In the genomic region with DNA sequence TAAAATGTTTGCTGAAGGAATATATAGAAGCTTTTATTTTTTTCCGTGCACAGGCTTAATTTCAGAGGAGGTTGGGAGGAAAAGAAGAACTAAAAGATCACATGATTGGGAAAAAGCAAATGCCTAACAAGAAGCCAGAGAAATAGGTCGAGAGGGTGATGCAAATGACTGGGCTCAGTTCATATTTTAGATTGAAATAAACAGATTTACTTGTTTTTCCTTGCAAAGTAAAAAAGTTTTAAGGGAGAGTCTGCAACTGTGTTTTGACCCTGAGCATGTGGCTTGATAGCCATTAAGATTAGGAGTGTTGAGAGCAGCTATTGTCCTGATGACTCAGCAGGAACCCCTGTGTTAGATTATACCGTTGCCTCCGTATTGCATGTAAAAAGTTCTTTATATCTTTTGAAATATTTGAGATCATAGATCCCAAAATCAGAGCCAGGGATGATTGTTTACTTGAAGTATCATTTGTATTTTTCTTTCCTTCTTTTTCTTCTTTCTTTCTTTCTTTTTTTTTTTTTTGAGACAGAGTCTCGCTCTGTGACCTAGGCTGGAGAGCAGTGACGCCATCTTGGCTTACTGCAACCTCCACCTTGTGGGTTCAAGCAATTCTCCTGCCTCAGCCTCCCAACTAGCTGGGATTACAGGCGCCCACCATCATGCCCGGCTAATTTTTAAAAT, we compare ENCODE assay signal across 13 cellular contexts. TPM values are rescaled to one million over a fixed set of nuclear protein-coding genes. Genes with fewer than 3 reads are reported as not detected.
A peak's percentile ranks its signal among the peaks of the same experiment; 100 is the strongest.
DNase-seq lines count a peak whose midpoint lies in the region; ATAC-seq, FAIRE-seq and TF ChIP-seq lines count a peak whose summit lies in the region.
"Had no signal": no experiment of that assay in that cellular context is flagged by ENCODE, and none has a peak within 500 bp of the region (broad histone marks: within the 10 kb centered on the region; RNA-seq: fewer than 3 reads in every experiment).

No MANE protein-coding gene starts in this region.

- no peak overlapping the region for H3K4ac ChIP-seq in IMR-90 (ENCODE audit: low read depth, low read length)

- H2BK15ac ChIP-seq in IMR-90 (ENCODE audit: low read depth, low read length), result no peak overlapping the region

- peak overlapping the region; percentile 46; the same call in 1 of the 2 replicates for H3K18ac ChIP-seq in IMR-90 (ENCODE audit: low read depth, low read length)

- no peak for FAIRE-seq in kidney (lab: Jason Lieb, UNC)
- FAIRE-seq: GM12878 had no signal

- no peaks in the 10 kb centered on the region for H3K36me3 ChIP-seq in A673 (ENCODE audit: insufficient read depth, low read length, poor library complexity, severe bottlenecking)
- H3K36me3 ChIP-seq in IMR-90 (ENCODE audit: control insufficient read depth, insufficient read depth, low read length), result no peaks in the 10 kb centered on the region; the same call in 1 of the 2 replicates
- no peaks in the 10 kb centered on the region for H3K36me3 ChIP-seq in right lobe of liver
- H3K36me3 ChIP-seq in kidney (ENCODE audit: control insufficient read depth in 1 of 2, insufficient read depth in 2 of 2, low read length in 2 of 2), result no peaks in the 10 kb centered on the region

- in situ Hi-C loops in IMR-90 (cut with MboI; ENCODE audit: low sequenced_read_pairs) (no loop called here), astrocyte of the spinal cord (cut with HindIII; ENCODE audit: low sequenced_read_pairs) (no loop called here)

- H3K56ac ChIP-seq in IMR-90 (ENCODE audit: extremely low read depth, insufficient read depth, low read length), result no peak overlapping the region

- peak; percentile 66 for DNase-seq in A673 (ENCODE audit: low spot score)
- peak; percentile 60 for DNase-seq in IMR-90
- DNase-seq in astrocyte of the spinal cord (ENCODE audit: low read depth, low spot score), result peak; percentile 68
- no peak for DNase-seq in right lobe of liver
- DNase-seq in activated effector memory CD4-positive, alpha-beta T cell treated with anti-CD3 and anti-CD28 coated beads, Interleukin-2, amount 50 U/mL, for 16 hours, result no peak
- no peak for DNase-seq in kidney
- DNase-seq: activated T-cell treated with anti-CD3 and anti-CD28 coated beads, Interleukin-2, amount 50 U/mL, for 24 hours; kidney glomerular epithelial cell; NCI-H2171 had no signal

- TF ChIP-seq POLR2A in IMR-90 (IDR thresholded peaks at IDR 0.05; ENCODE audit: low read depth, low read length), result no peak
- TF ChIP-seq POLR2A in right lobe of liver (IDR thresholded peaks at IDR 0.05), result no peak

- intact Hi-C loops in A673 (cut with micrococcal nuclease; ENCODE audit: unreplicated experiment) (no loop called here), IMR-90 (cut with micrococcal nuclease) (no loop called here), right lobe of liver (cut with DNase I) (no loop called here), kidney (cut with DNase I) (no loop called here)

- H3K4me3 ChIP-seq in A673 (ENCODE audit: low read depth, low read length, poor library complexity, severe bottlenecking) (no peak overlapping the region), IMR-90 (ENCODE audit: insufficient read depth, low read depth, low read length) (no peak overlapping the region), astrocyte of the spinal cord (ENCODE audit: low read depth, low read length) (no peak overlapping the region), right lobe of liver (no peak overlapping the region), kidney (ENCODE audit: low read length in 2 of 2) (no peak overlapping the region)
- H3K4me3 ChIP-seq: BLaER1, GM12878 had no signal

- no peak overlapping the region for H4K5ac ChIP-seq in IMR-90 (ENCODE audit: low read depth, low read length)

- no peak for TF ChIP-seq CTCF in A673 (conservative IDR thresholded peaks at IDR 0.05; ENCODE audit: low read depth, low read length)
- no peak for TF ChIP-seq CTCF in IMR-90 (conservative IDR thresholded peaks at IDR 0.05; ENCODE audit: low read depth, low read length)
- no peak for TF ChIP-seq CTCF in astrocyte of the spinal cord (IDR thresholded peaks at IDR 0.05; ENCODE audit: low read depth, low read length)
- TF ChIP-seq CTCF in right lobe of liver (IDR thresholded peaks at IDR 0.05), result no peak
- no peak for TF ChIP-seq CTCF in kidney (IDR thresholded peaks at IDR 0.05; ENCODE audit: borderline replicate concordance, extremely low read depth, insufficient read depth)

- no peak for ATAC-seq in IMR-90 (ENCODE audit: low read depth)
- peak; percentile 33 to 54 (median 52) for ATAC-seq in right lobe of liver
- ATAC-seq in GM18909 (IDR thresholded peaks at IDR 0.05; ENCODE audit: poor library complexity, unreplicated experiment), result no peak
- ATAC-seq in GM18873 (IDR thresholded peaks at IDR 0.05; ENCODE audit: low FRiP score, unreplicated experiment), result no peak
- ATAC-seq: GM12878 had no signal

- POLR2A ChIA-PET in A673 (lab: Charles Lee; ENCODE audit: low non-redundant PET), result interaction anchor here (0.8 kb wide), 1 partner anchor 11 kb away, joined by 5 read pairs; no protein-coding TSS in a partner anchor
- POLR2A ChIA-PET in IMR-90 (lab: Charles Lee; ENCODE audit: unreplicated experiment), result no interaction called here

- H3K79me1 ChIP-seq in IMR-90 (ENCODE audit: low read depth in 1 of 2, low read length in 2 of 2), result peaks cover 0 to 61% of the 10 kb centered on the region in 2 experiments; a peak in 2 of 4 replicates

- TF ChIP-seq RAD21 in IMR-90 (IDR thresholded peaks at IDR 0.05; ENCODE audit: low read length), result no peak

- no peak overlapping the region for H2BK20ac ChIP-seq in IMR-90 (ENCODE audit: low read depth, low read length)

- no peak overlapping the region for H3K23ac ChIP-seq in IMR-90 (ENCODE audit: low read depth, low read length)

- H3K4me1 ChIP-seq in A673 (ENCODE audit: insufficient read depth, low read length, poor library complexity, severe bottlenecking) (peaks cover 59% of the 10 kb centered on the region), IMR-90 (ENCODE audit: control insufficient read depth, insufficient read depth, low read length) (peaks cover 28% of the 10 kb centered on the region), right lobe of liver (peaks cover 0 to 67% (median 28%) of the 10 kb centered on the region in 4 donors), kidney (ENCODE audit: control insufficient read depth in 1 of 2, insufficient read depth in 1 of 2, low read depth in 1 of 2, low read length in 2 of 2) (peaks cover 2 to 8% of the 10 kb centered on the region in 2 donors)

- no peaks in the 10 kb centered on the region for H3K27me3 ChIP-seq in A673 (replicated peaks; ENCODE audit: insufficient read depth, low read depth, low read length, poor library complexity)
- no peaks in the 10 kb centered on the region for H3K27me3 ChIP-seq in IMR-90 (ENCODE audit: control insufficient read depth, insufficient read depth, low read length)
- H3K27me3 ChIP-seq in right lobe of liver, result no peaks in the 10 kb centered on the region
- H3K27me3 ChIP-seq: BLaER1 had no signal

- H3K9me3 ChIP-seq in A673 (ENCODE audit: low read depth, low read length, poor library complexity, severe bottlenecking), result no peaks in the 10 kb centered on the region
- H3K9me3 ChIP-seq in IMR-90 (ENCODE audit: control insufficient read depth, insufficient read depth, low read length), result no peaks in the 10 kb centered on the region
- no peaks in the 10 kb centered on the region for H3K9me3 ChIP-seq in right lobe of liver
- no peaks in the 10 kb centered on the region for H3K9me3 ChIP-seq in kidney (ENCODE audit: control insufficient read depth in 1 of 2, low read length in 2 of 2)
- H3K9me3 ChIP-seq: BLaER1 had no signal

- 43% methylated on average over 2 of the region's 8 CpGs; no CpG with 5 or more reads in 1 of the 2 experiments for WGBS in IMR-90 (ENCODE audit: extremely low coverage in 2 of 2, insufficient read length in 1 of 2), 2 experiments
- 50% methylated on average over 8 of the region's 8 CpGs for WGBS in right lobe of liver (ENCODE audit: insufficient coverage, low coverage, low lambda C conversion rate, missing lambda C conversion rate)

- no peak overlapping the region for H2BK120ac ChIP-seq in IMR-90 (ENCODE audit: low read depth, low read length)

- H3K4me2 ChIP-seq in IMR-90 (ENCODE audit: low read depth, low read length), result peak overlapping the region; percentile 36; the same call in 1 of the 2 replicates
- H3K4me2 ChIP-seq: BLaER1 had no signal

- no peak overlapping the region for H4K8ac ChIP-seq in IMR-90 (ENCODE audit: low read depth in 2 of 2, low read length in 2 of 2)

- BruUV-seq in A673 (replicated peaks; lab: Mats Ljungman, UMichigan), result no TSS peak
- BruUV-seq in IMR-90 (replicated peaks; lab: Mats Ljungman, UMichigan), result no TSS peak

- H3K14ac ChIP-seq in IMR-90 (replicated peaks; ENCODE audit: low read depth, low read length), result 0 out of 2 replicates have a peak overlapping the region, but pooled peaks have one; percentile 23

- CTCF ChIA-PET in A673 (lab: Charles Lee) (no interaction called here), IMR-90 (lab: Yijun Ruan, JAX) (no interaction called here)

- no peak overlapping the region for H2AFZ ChIP-seq in IMR-90 (replicated peaks; ENCODE audit: low read length, poor library complexity)

- H3K9ac ChIP-seq in IMR-90 (ENCODE audit: low read depth, low read length) (no peak overlapping the region), kidney (ENCODE audit: low read length in 2 of 2) (no peak overlapping the region)
- H3K9ac ChIP-seq: BLaER1 had no signal

- H4K20me1 ChIP-seq in IMR-90 (ENCODE audit: insufficient read depth, low read length), result peaks cover 67% of the 10 kb centered on the region

- dilution Hi-C loops in IMR-90 (cut with HindIII; ENCODE audit: low sequenced_read_pairs, unreplicated experiment), result no loop called here

- H4K91ac ChIP-seq in IMR-90 (ENCODE audit: insufficient read depth, low read depth, low read length), result no peak overlapping the region

- no peak overlapping the region; the same call in 1 of the 2 replicates for H2AK5ac ChIP-seq in IMR-90 (ENCODE audit: low read depth, low read length)

- H3K9me1 ChIP-seq in IMR-90 (ENCODE audit: insufficient read depth, low read length), result peaks cover 13% of the 10 kb centered on the region

- H2BK5ac ChIP-seq in IMR-90 (ENCODE audit: low read depth, low read length, poor library complexity, severe bottlenecking), result peak overlapping the region; percentile 13

- H3K27ac ChIP-seq in A673 (ENCODE audit: low read depth, low read length, poor library complexity, severe bottlenecking) (peak overlapping the region; percentile 70), IMR-90 (ENCODE audit: insufficient read depth, low read length) (peak overlapping the region; percentile 49; the same call in 1 of the 2 replicates), right lobe of liver (peak overlapping the region in 2 of 3 donors; percentile 1 to 78), kidney (ENCODE audit: low read depth in 2 of 2, low read length in 2 of 2) (no peak overlapping the region)
- H3K27ac ChIP-seq: BLaER1 had no signal

- H2AK9ac ChIP-seq in IMR-90 (replicated peaks; ENCODE audit: low read depth, low read length, poor library complexity), result no peak overlapping the region

RNA-seq across cellular contexts. Expression of a gene that starts 20.2 kb away (rescaled TPM):
- total RNA-seq in A673 (2021) (207 and 209 TPM in 2 replicates), IMR-90 (2012; rRNA removed) (392 and 524 TPM in 2 replicates), right lobe of liver (10 to 100 TPM; 35.0 to 63.6 (median 44.3) TPM), kidney (315 TPM)
- polyA plus RNA-seq in IMR-90 (2012; rRNA removed) (194 and 242 TPM in 2 replicates), kidney (ENCODE audit: insufficient read depth, low read depth, low replicate concordance) (72.7 TPM)
- 181 and 264 TPM in 2 replicates for polyA plus RNA-seq in IMR-90 (2012; cell fraction: cytosol; rRNA removed)
- 149 and 183 TPM in 2 replicates for polyA plus RNA-seq in IMR-90 (2012; cell fraction: nucleus; rRNA removed; ENCODE audit: low replicate concordance)

Comparison
In these comparisons a context has a peak if more than half of its experiments do, and no peak if none do; other contexts are left out.
1. DNase-seq: peak in A673 (single experiment), IMR-90 (single experiment) and astrocyte of the spinal cord (single experiment); none in right lobe of liver (0 of 3), activated effector memory CD4-positive, alpha-beta T cell treated with anti-CD3 and anti-CD28 coated beads, Interleukin-2, amount 50 U/mL, for 16 hours (single experiment) and kidney (single experiment).
2. H3K27ac ChIP-seq: peak in A673 (single experiment), IMR-90 (single experiment) and right lobe of liver (2 of 3); none in kidney (0 of 2).
3. ATAC-seq: peak in right lobe of liver (4 of 4); none in IMR-90 (single experiment), GM18909 (single experiment) and GM18873 (single experiment).